1 cellular context compared by ENCODE assay signal in the genomic region with DNA sequence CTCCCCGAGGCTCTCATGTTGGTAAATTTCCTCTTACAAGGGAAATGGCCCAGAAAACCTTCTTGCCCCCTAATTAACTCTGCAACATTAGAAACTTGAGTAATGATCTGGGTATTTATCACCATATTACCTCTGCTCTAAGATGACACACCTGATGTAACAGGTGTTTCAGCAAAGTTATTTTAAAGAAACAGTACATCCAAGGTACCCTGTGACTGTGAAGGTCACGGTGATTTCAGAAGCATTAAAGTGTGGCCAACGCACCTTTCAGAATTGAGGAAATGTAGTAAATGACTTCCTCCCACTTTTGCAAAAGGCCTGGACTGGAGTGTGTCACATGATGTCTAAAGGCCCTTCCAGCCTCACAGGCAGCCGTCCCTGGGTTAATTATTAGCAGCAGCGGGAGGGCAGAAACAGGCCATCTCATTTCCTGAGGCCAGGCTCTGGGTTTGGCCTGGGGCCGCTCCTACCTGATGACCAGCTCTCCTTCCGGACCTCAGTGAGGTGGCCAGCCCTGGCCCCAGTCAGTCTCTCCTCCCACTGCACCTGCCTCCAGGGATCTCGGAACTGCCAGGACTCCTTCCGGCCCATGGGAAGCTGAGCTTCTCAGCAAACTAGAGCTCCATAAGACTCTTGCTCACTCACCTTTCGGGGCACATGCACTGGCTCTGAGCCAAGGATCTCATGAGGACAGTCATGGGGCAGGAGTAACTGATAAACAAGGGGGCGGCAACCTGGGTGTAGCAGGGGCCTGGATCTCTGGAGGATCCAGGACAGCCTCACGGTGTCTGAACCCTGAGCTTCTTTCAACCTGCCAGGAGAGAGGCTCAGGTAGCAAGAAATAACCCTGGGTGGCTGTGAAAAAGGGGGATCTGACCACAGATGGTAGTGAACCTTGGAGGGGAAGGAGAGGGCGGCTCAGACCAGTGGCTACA.
TF ChIP-seq lines count a peak whose summit lies in the region.

No MANE protein-coding gene starts in this region.

TF ChIP-seq in HepG2, 621 proteins besides CTCF, POLR2A, EP300 and RAD21 (continued from another document and continues in another):
- peak; percentile 60 for TF ChIP-seq ZNF792 (CRISPR knock-in tag; IDR thresholded peaks at IDR 0.05)
- TF ChIP-seq ZBTB20 (CRISPR knock-in tag; IDR thresholded peaks at IDR 0.05; ENCODE audit: borderline replicate concordance, low read depth), result peak; percentile 79; the same call in 1 of the 2 replicates
- TF ChIP-seq, protein P1, sequence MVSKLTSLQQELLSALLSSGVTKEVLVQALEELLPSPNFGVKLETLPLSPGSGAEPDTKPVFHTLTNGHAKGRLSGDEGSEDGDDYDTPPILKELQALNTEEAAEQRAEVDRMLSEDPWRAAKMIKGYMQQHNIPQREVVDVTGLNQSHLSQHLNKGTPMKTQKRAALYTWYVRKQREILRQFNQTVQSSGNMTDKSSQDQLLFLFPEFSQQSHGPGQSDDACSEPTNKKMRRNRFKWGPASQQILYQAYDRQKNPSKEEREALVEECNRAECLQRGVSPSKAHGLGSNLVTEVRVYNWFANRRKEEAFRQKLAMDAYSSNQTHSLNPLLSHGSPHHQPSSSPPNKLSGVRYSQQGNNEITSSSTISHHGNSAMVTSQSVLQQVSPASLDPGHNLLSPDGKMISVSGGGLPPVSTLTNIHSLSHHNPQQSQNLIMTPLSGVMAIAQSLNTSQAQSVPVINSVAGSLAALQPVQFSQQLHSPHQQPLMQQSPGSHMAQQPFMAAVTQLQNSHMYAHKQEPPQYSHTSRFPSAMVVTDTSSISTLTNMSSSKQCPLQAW (CRISPR knock-in tag; IDR thresholded peaks at IDR 0.05), result peak; percentile 100
- TF ChIP-seq ATAD3A (CRISPR knock-in tag; IDR thresholded peaks at IDR 0.05), result no peak
- TF ChIP-seq, protein P2, sequence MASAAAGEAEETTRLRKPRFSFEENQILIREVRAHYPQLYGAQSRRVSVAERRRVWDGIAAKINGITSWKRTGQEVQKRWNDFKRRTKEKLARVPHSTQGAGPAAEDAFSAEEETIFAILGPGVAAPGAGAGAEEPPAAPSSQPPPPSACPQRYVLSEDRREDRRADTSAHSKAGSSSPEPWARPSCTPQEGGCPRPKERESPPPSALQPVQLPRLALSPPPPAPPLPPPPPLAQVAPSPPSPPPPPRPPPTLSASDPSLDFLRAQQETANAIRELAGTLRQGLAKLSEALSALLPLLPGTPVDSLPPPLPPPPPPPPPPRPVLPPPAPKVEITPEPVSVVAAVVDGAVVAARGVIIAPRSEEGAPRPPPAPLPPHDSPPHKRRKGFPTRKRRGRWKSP (CRISPR knock-in tag; IDR thresholded peaks at IDR 0.05), result 0 out of 2 replicates have a peak, but pooled peaks have one; percentile 35
- TF ChIP-seq, protein P3, sequence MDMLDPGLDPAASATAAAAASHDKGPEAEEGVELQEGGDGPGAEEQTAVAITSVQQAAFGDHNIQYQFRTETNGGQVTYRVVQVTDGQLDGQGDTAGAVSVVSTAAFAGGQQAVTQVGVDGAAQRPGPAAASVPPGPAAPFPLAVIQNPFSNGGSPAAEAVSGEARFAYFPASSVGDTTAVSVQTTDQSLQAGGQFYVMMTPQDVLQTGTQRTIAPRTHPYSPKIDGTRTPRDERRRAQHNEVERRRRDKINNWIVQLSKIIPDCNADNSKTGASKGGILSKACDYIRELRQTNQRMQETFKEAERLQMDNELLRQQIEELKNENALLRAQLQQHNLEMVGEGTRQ (IDR thresholded peaks at IDR 0.05; ENCODE audit: low read depth, low read length), result peak; percentile 82
- TF ChIP-seq, protein P3 (CRISPR knock-in tag; IDR thresholded peaks at IDR 0.05; ENCODE audit: borderline replicate concordance), result peak; percentile 91; the same call in 1 of the 2 replicates
- TF ChIP-seq, protein P4, sequence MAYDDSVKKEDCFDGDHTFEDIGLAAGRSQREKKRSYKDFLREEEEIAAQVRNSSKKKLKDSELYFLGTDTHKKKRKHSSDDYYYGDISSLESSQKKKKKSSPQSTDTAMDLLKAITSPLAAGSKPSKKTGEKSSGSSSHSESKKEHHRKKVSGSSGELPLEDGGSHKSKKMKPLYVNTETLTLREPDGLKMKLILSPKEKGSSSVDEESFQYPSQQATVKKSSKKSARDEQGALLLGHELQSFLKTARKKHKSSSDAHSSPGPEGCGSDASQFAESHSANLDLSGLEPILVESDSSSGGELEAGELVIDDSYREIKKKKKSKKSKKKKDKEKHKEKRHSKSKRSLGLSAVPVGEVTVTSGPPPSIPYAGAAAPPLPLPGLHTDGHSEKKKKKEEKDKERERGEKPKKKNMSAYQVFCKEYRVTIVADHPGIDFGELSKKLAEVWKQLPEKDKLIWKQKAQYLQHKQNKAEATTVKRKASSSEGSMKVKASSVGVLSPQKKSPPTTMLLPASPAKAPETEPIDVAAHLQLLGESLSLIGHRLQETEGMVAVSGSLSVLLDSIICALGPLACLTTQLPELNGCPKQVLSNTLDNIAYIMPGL (CRISPR knock-in tag; IDR thresholded peaks at IDR 0.05; ENCODE audit: borderline replicate concordance in 1 of 2, low read depth in 1 of 2), result peak in 1 of 2 experiments; percentile 46; a peak in 2 of 4 replicates
- TF ChIP-seq JUNB (CRISPR knock-in tag; IDR thresholded peaks at IDR 0.05; ENCODE audit: borderline replicate concordance), result no peak
- TF ChIP-seq, protein P5, sequence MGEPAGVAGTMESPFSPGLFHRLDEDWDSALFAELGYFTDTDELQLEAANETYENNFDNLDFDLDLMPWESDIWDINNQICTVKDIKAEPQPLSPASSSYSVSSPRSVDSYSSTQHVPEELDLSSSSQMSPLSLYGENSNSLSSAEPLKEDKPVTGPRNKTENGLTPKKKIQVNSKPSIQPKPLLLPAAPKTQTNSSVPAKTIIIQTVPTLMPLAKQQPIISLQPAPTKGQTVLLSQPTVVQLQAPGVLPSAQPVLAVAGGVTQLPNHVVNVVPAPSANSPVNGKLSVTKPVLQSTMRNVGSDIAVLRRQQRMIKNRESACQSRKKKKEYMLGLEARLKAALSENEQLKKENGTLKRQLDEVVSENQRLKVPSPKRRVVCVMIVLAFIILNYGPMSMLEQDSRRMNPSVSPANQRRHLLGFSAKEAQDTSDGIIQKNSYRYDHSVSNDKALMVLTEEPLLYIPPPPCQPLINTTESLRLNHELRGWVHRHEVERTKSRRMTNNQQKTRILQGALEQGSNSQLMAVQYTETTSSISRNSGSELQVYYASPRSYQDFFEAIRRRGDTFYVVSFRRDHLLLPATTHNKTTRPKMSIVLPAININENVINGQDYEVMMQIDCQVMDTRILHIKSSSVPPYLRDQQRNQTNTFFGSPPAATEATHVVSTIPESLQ (CRISPR knock-in tag; conservative IDR thresholded peaks at IDR 0.05), result no peak
- TF ChIP-seq ZNF510 (CRISPR knock-in tag; IDR thresholded peaks at IDR 0.05; ENCODE audit: low read depth), result 0 out of 2 replicates have a peak, but pooled peaks have one; percentile 62
- TF ChIP-seq SNAPC2 (CRISPR knock-in tag; IDR thresholded peaks at IDR 0.05), result no peak
- no peak for TF ChIP-seq ADNP (CRISPR knock-in tag; IDR thresholded peaks at IDR 0.05)
- no peak for TF ChIP-seq FIP1L1 (IDR thresholded peaks at IDR 0.05; ENCODE audit: borderline replicate concordance, insufficient read depth, low read depth, low read length)
- no peak for TF ChIP-seq PTBP1 (IDR thresholded peaks at IDR 0.05; ENCODE audit: low read depth, low read length, poor library complexity, severe bottlenecking)
- TF ChIP-seq ZFP36L1 (CRISPR knock-in tag; IDR thresholded peaks at IDR 0.05), result no peak; the same call in 1 of the 2 replicates
- TF ChIP-seq, protein P6, sequence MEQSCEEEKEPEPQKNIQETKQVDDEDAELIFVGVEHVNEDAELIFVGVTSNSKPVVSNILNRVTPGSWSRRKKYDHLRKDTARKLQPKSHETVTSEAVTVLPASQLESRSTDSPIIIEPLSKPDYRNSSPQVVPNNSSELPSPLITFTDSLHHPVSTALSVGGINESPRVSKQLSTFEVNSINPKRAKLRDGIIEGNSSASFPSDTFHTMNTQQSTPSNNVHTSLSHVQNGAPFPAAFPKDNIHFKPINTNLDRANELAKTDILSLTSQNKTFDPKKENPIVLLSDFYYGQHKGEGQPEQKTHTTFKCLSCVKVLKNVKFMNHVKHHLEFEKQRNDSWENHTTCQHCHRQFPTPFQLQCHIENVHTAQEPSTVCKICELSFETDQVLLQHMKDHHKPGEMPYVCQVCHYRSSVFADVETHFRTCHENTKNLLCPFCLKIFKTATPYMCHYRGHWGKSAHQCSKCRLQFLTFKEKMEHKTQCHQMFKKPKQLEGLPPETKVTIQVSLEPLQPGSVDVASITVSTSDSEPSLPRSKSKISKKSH (CRISPR knock-in tag; IDR thresholded peaks at IDR 0.05; ENCODE audit: borderline replicate concordance), result peak; percentile 67; the same call in 1 of the 2 replicates
- TF ChIP-seq ZNF10 (CRISPR knock-in tag; IDR thresholded peaks at IDR 0.05; ENCODE audit: borderline replicate concordance, low read depth), result no peak
- peak; percentile 62 for TF ChIP-seq RBM22 (optimal IDR thresholded peaks at IDR 0.05; ENCODE audit: low read length)
- TF ChIP-seq, protein P7, sequence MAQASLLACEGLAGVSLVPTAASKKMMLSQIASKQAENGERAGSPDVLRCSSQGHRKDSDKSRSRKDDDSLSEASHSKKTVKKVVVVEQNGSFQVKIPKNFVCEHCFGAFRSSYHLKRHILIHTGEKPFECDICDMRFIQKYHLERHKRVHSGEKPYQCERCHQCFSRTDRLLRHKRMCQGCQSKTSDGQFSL (CRISPR knock-in tag; IDR thresholded peaks at IDR 0.05), result no peak
- no peak for TF ChIP-seq ZNF678 (CRISPR knock-in tag; IDR thresholded peaks at IDR 0.05)
- TF ChIP-seq AGO1 (IDR thresholded peaks at IDR 0.05; ENCODE audit: low read depth, low read length, poor library complexity, severe bottlenecking), result no peak
- TF ChIP-seq ZKSCAN5 (CRISPR knock-in tag; IDR thresholded peaks at IDR 0.05), result no peak
- TF ChIP-seq, protein P8, sequence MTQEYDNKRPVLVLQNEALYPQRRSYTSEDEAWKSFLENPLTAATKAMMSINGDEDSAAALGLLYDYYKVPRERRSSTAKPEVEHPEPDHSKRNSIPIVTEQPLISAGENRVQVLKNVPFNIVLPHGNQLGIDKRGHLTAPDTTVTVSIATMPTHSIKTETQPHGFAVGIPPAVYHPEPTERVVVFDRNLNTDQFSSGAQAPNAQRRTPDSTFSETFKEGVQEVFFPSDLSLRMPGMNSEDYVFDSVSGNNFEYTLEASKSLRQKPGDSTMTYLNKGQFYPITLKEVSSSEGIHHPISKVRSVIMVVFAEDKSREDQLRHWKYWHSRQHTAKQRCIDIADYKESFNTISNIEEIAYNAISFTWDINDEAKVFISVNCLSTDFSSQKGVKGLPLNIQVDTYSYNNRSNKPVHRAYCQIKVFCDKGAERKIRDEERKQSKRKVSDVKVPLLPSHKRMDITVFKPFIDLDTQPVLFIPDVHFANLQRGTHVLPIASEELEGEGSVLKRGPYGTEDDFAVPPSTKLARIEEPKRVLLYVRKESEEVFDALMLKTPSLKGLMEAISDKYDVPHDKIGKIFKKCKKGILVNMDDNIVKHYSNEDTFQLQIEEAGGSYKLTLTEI (CRISPR knock-in tag; conservative IDR thresholded peaks at IDR 0.05), result no peak
- TF ChIP-seq KLF16 (CRISPR knock-in tag; IDR thresholded peaks at IDR 0.05), result peak in 1 of 2 experiments; percentile 78; a peak in 1 of 4 replicates
- peak; percentile 81; the same call in 1 of the 2 replicates for TF ChIP-seq YEATS2 (CRISPR knock-in tag; IDR thresholded peaks at IDR 0.05; ENCODE audit: borderline replicate concordance)
- TF ChIP-seq ZNF263 (CRISPR knock-in tag; IDR thresholded peaks at IDR 0.05), result peak; percentile 71; the same call in 1 of the 2 replicates
